14 cellular contexts compared by ENCODE assay signal in the genomic region with DNA sequence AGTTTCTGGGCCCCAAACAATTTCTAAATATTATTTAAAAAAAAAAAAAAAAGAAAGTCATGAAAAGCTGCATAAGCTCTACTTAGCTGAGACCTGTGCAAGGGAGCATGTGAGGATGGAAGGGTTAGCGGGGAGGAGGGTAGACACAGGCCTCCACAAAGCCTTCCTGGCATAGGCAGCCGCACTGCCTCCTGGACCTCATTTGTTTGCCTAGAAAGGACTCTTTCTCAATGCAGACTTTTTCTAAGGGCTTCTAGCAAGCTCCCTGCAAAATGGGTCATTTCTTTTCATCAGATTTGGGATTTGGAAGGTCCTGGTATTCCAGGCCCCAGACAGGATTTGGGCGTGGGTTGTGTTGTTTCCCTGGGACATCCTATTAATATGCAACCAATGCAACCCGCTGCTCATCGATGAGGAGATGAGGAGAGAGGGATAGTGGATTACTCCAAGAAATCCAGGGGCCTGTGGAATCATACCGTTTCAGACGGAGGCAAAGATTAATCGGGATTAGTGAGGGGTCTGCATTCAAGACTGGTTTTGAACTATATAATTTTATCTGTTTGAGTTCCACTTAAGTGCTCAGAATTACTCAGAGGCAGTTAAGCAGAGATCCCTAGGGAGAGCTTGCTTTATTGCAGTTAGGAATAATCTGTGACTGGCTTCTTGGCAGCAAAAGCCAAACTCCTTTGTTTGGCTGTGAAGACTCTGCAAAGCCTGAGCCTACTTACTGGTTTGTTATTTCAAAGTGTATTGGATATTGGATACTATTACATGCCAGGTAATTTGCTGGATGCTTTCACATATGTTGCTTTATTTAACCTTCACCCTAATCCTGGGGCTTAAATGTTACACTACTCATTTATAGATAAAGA.
DNase-seq lines count a peak whose midpoint lies in the region; ATAC-seq and TF ChIP-seq lines count a peak whose summit lies in the region.
"Had no signal": no experiment of that assay in that cellular context is flagged by ENCODE, and none has a peak within 500 bp of the region (broad histone marks: within the 10 kb centered on the region; RNA-seq: fewer than 3 reads in every experiment).

No MANE protein-coding gene starts in this region.

- no peaks in the 10 kb centered on the region for H3K36me3 ChIP-seq in MM.1S (replicated peaks; ENCODE audit: insufficient read depth, low read length)

- H3K9me3 ChIP-seq in MM.1S (replicated peaks; ENCODE audit: insufficient read depth, low read length): no peaks in the 10 kb centered on the region
- H3K9me3 ChIP-seq: SJCRH30 had no signal

- no peak for TF ChIP-seq CTCF in AG10803 (conservative IDR thresholded peaks at IDR 0.05; ENCODE audit: low read length)
- no peak for TF ChIP-seq CTCF in cardiac fibroblast (IDR thresholded peaks at IDR 0.05; ENCODE audit: low read depth, low read length)
- TF ChIP-seq CTCF in MM.1S (IDR thresholded peaks at IDR 0.05; ENCODE audit: low read length): no peak

- H3K4me3 ChIP-seq in AG10803 (ENCODE audit: low read length) (no peak overlapping the region), cardiac fibroblast (replicated peaks in 1 of 2; ENCODE audit: low read depth in 2 of 2, low read length in 2 of 2) (no peak overlapping the region), MM.1S (ENCODE audit: low read length) (no peak overlapping the region)
- H3K4me3 ChIP-seq: SJCRH30 had no signal

- no peaks in the 10 kb centered on the region for H3K9me2 ChIP-seq in MM.1S (replicated peaks; ENCODE audit: insufficient read depth, low read length)

- peak; percentile 86 for DNase-seq in AG10803 (ENCODE audit: low read depth)
- peak; percentile 88 for DNase-seq in LHCN-M2 (ENCODE audit: low read depth)
- peak; percentile 93 to 94 for DNase-seq in cardiac fibroblast (ENCODE audit: low read depth in 2 of 2)
- peak; percentile 69 for DNase-seq in myocyte (ENCODE audit: low read depth)
- DNase-seq in stimulated activated naive CD8-positive, alpha-beta T cell treated with anti-CD3 and anti-CD28 coated beads, Interleukin-15, Interleukin-2, amounts not matched to agents 100 U/mL and 50 U/mL, for 24 hours: no peak
- DNase-seq in activated CD4-positive, alpha-beta T cell treated with anti-CD3 and anti-CD28 coated beads, Interleukin-2, amount 50 U/mL, for 1 hour: no peak
- no peak for DNase-seq in MM.1S
- DNase-seq in activated CD4-positive, alpha-beta T cell treated with anti-CD3 and anti-CD28 coated beads, Interleukin-2, amount 50 U/mL, for 4 hours: no peak
- DNase-seq: activated CD4-positive, alpha-beta T cell treated with anti-CD3 and anti-CD28 coated beads for 1 hour; Calu3; effector CD4-positive, alpha-beta T cell; NCI-H226 had no signal

- no peaks in the 10 kb centered on the region for H4K20me1 ChIP-seq in MM.1S (ENCODE audit: insufficient read depth, low read length)

- ATAC-seq in stimulated activated naive CD8-positive, alpha-beta T cell treated with anti-CD3 and anti-CD28 coated beads, Interleukin-15, Interleukin-2, amounts not matched to agents 100 U/mL and 50 U/mL, for 24 hours: no peak
- ATAC-seq: natural killer cell treated with Interleukin-12 subunit alpha and Interleukin-12 subunit beta and Interleukin-15 and Interleukin-18, amount 100 ng/mL, for 72 hours had no signal

- no peak overlapping the region for H2AFZ ChIP-seq in MM.1S (ENCODE audit: low read length)

- H3K4me2 ChIP-seq in MM.1S (ENCODE audit: low read depth, low read length): no peak overlapping the region

- H3K9ac ChIP-seq in MM.1S (ENCODE audit: low read length): no peak overlapping the region

- no peaks in the 10 kb centered on the region for H3K79me2 ChIP-seq in MM.1S (ENCODE audit: low read length)

- H3K4me1 ChIP-seq in MM.1S (ENCODE audit: low read length): no peaks in the 10 kb centered on the region
- H3K4me1 ChIP-seq: SJCRH30 had no signal

- no peaks in the 10 kb centered on the region for H3F3A ChIP-seq in MM.1S (ENCODE audit: insufficient read depth, low read length)

- H3K27ac ChIP-seq in MM.1S (ENCODE audit: low read length): no peak overlapping the region
- H3K27ac ChIP-seq: SJCRH30 had no signal

- no peaks in the 10 kb centered on the region for H3K27me3 ChIP-seq in MM.1S (replicated peaks; ENCODE audit: insufficient read depth, low read length)
- H3K27me3 ChIP-seq: SJCRH30 had no signal

Comparison
In these comparisons a context has a peak if more than half of its experiments do, and no peak if none do; other contexts are left out.
1. DNase-seq: peak in AG10803 (single experiment), LHCN-M2 (single experiment), cardiac fibroblast (2 of 2) and myocyte (single experiment); none in stimulated activated naive CD8-positive, alpha-beta T cell treated with anti-CD3 and anti-CD28 coated beads, Interleukin-15, Interleukin-2, amounts not matched to agents 100 U/mL and 50 U/mL, for 24 hours (single experiment), activated CD4-positive, alpha-beta T cell treated with anti-CD3 and anti-CD28 coated beads, Interleukin-2, amount 50 U/mL, for 1 hour (single experiment), MM.1S (single experiment) and activated CD4-positive, alpha-beta T cell treated with anti-CD3 and anti-CD28 coated beads, Interleukin-2, amount 50 U/mL, for 4 hours (0 of 2).